ENCODE assay signal across 7 cellular contexts in the genomic region with DNA sequence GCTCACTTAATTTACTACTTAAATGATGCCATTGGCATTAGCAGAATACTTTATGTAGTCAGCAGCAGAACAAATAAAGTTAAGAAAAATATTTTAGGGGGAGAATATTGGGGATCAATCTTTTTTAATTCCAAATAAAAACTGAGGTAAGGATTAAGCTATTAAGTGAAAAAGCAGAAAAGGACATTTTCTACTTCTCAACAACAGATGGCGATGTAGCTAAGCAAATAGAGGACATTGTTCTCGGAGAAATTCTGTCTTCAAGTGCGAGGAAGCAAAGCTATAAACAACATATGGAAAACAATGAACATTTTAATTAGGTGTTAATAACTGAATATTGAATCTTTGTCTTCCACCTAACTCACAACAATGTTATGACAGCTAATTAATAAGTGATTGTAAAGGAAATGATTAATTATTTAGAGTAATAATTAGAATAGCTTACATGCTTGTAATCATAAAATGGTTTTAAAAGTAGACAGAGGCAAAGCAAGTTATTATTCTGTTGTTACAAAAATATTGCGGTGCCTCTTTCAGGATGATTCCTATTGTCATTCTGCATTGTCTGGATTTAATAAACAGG. TPM values are rescaled to one million over a fixed set of nuclear protein-coding genes. Genes with fewer than 3 reads are reported as not detected.
DNase-seq lines count a peak whose midpoint lies in the region; ATAC-seq, FAIRE-seq and TF ChIP-seq lines count a peak whose summit lies in the region.

No MANE protein-coding gene starts in this region.

- WGBS in spleen, 5 donors: 10 to 16% (median 12%) methylated on average over 4 of the region's 4 CpGs

- H3K4me3 ChIP-seq in spleen: no peak overlapping the region

- FAIRE-seq in frontal cortex (lab: Jason Lieb, UNC): peak; percentile 90

- H3K9me3 ChIP-seq in spleen: no peaks in the 10 kb centered on the region

- intact Hi-C loops in spleen (cut with DNase I; ENCODE audit: low total_unique reads): loop anchor here (5.0 to 10.0 kb wide), 2 partner anchors 138 to 816 kb away; no protein-coding TSS in a partner anchor

- H3K27ac ChIP-seq in spleen: no peak overlapping the region

- peaks cover 0 to 36% (median 12%) of the 10 kb centered on the region in 6 donors for H3K4me1 ChIP-seq in spleen

- TF ChIP-seq CTCF in GM10266 (IDR thresholded peaks at IDR 0.05; ENCODE audit: control insufficient read depth, insufficient read depth, low read depth, missing control alignments): peak; percentile 72
- peak; percentile 32 to 69 (median 62) for TF ChIP-seq CTCF in spleen (IDR thresholded peaks at IDR 0.05 in 8 of 11, conservative IDR thresholded peaks at IDR 0.05 in 3 of 11)

- no peak for ATAC-seq in GM19035 (IDR thresholded peaks at IDR 0.05; ENCODE audit: unreplicated experiment)

- H3K27me3 ChIP-seq in spleen (replicated peaks in 1 of 7): peaks cover 0 to 30% (median 0%) of the 10 kb centered on the region in 7 donors

- no peak for TF ChIP-seq POLR2A in spleen (IDR thresholded peaks at IDR 0.05)

- DNase-seq in GM10266 (ENCODE audit: extremely low spot score) (peak; percentile 37), LHCN-M2 (ENCODE audit: low read depth) (peak; percentile 46), SKM-1 (lab: John Stamatoyannopoulos, UW; ENCODE audit: unreplicated experiment) (peak; percentile 18), frontal cortex (ENCODE audit: low spot score in 2 of 2) (peak; percentile 12 to 41), spleen (no peak), SHP77 treated with DMSO at 0.1 percent for 48 hours (lab: John Stamatoyannopoulos, UW) (no peak)

- no peaks in the 10 kb centered on the region for H3K36me3 ChIP-seq in spleen

RNA-seq across cellular contexts. Expression of gene CCDC93, which starts 32.8 kb away (rescaled TPM):
- total RNA-seq in LHCN-M2 (2014; rRNA removed) (10.8 and 15.3 TPM in 2 replicates), frontal cortex (25.7 TPM), spleen (10 to 100 TPM; 26.1 to 80.3 (median 50.8) TPM)
- 6.9 TPM for polyA plus RNA-seq in LHCN-M2 (2012)
- polyA plus RNA-seq in spleen: 1 to 10 TPM; 4.3 to 7.4 (median 5.1) TPM

RNA-seq across cellular contexts. Expression of gene INSIG2, which starts 41.6 kb away (rescaled TPM):
- total RNA-seq in LHCN-M2 (2014; rRNA removed) (13.5 and 16.6 TPM in 2 replicates), frontal cortex (28.1 TPM), spleen (10 to 100 TPM; 23.9 to 42.7 (median 33.7) TPM)
- polyA plus RNA-seq in LHCN-M2 (2012): 11.5 TPM
- 10 to 100 TPM; 11.5 to 15.4 (median 12.3) TPM for polyA plus RNA-seq in spleen

Comparison
In these comparisons a context has a peak if more than half of its experiments do, and no peak if none do; other contexts are left out.
1. DNase-seq: peak in GM10266 (single experiment), LHCN-M2 (single experiment), SKM-1 (single experiment) and frontal cortex (2 of 2); none in spleen (single experiment) and SHP77 treated with DMSO at 0.1 percent for 48 hours (single experiment).